1 cellular context compared by ENCODE assay signal in the genomic region with DNA sequence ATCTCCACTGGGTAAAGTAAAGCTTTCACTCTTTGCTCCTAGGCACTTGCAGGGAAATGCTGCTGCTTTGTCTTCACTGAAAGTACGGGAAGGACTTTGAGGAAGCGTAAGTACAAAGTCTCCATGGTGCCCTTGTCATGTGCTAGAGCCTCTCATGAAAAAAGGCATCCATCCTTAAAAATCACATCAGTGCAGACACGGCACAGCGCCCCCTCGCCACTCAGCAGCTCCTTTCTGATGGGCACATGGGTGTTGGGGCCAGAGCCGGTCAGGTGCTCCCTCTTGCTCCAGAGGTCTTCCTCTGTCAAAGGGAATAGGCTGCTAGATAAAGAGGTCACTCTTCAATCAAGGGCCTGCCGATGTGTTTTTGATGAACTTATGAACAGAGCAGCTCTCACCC.
A peak's percentile ranks its signal among the peaks of the same experiment; 100 is the strongest.
TF ChIP-seq lines count a peak whose summit lies in the region.

No MANE protein-coding gene starts in this region.

TF ChIP-seq in HepG2, 621 proteins besides CTCF, POLR2A, EP300 and RAD21 (continued from another document):
- TF ChIP-seq GATA4 (IDR thresholded peaks at IDR 0.05; ENCODE audit: borderline replicate concordance, low read depth) (no peak), SALL1 (CRISPR knock-in tag; IDR thresholded peaks at IDR 0.05) (peak; percentile 35; the same call in 1 of the 2 replicates), HNF4A (CRISPR knock-in tag; IDR thresholded peaks at IDR 0.05) (0 out of 2 replicates have a peak, but pooled peaks have one; percentile 13)
